ENCODE assay signal across 28 cellular contexts in genomic region chr3:31425401-31425800, GRCh38.
"Had no signal": no experiment of that assay in that cellular context is flagged by ENCODE, and none has a peak within 500 bp of the region (broad histone marks: within the 10 kb centered on the region; RNA-seq: fewer than 3 reads in every experiment).

No MANE protein-coding gene starts in this region.

- H3K9ac ChIP-seq: neural progenitor cell, parathyroid adenoma had no signal

- H3K4me3 ChIP-seq: neural progenitor cell, ovary, pancreas, prostate gland, psoas muscle, right atrium auricular region, right lobe of liver, sigmoid colon, skin epidermis, smooth muscle cell, spleen had no signal

- H3K27ac ChIP-seq: neural progenitor cell, neutrophil, ovary, pancreas, parathyroid adenoma, prostate gland, psoas muscle, right atrium auricular region, right lobe of liver, sigmoid colon, skin epidermis, spleen had no signal

- DNase-seq: naive thymus-derived CD8-positive, alpha-beta T cell; natural killer cell; nephron progenitor cell; nucleus accumbens; occipital lobe; ovary; pancreas; posterior cingulate gyrus; psoas muscle; retina; right cardiac atrium; right lobe of liver; sigmoid colon; small intestine; spleen; stimulated activated CD4-positive, alpha-beta T cell treated with anti-CD3 and anti-CD28 coated beads, Interleukin-12 subunit alpha, Interleukin-12 subunit beta, amount 100 ng/mL, for 4 hours; stimulated activated CD4-positive, alpha-beta T cell treated with anti-CD3 and anti-CD28 coated beads, Interleukin-15, amount 100 ng/mL, for 24 hours; stimulated activated CD4-positive, alpha-beta T cell treated with anti-CD3 and anti-CD28 coated beads, Interleukin-1b, Interleukin-23, amount 100 ng/mL, for 48 hours; stimulated activated CD4-positive, alpha-beta T cell treated with anti-CD3 and anti-CD28 coated beads, Interleukin-2, amount 100 ng/mL, for 24 hours had no signal

- H3K79me2 ChIP-seq: parathyroid adenoma had no signal

- H3K36me3 ChIP-seq: neural progenitor cell, neutrophil, ovary, pancreas, prostate gland, right atrium auricular region, right lobe of liver, sigmoid colon, spleen had no signal

- H3K27me3 ChIP-seq: neural progenitor cell, neutrophil, ovary, pancreas, right atrium auricular region, right lobe of liver, sigmoid colon, spleen had no signal

- H2AFZ ChIP-seq: neural progenitor cell, parathyroid adenoma had no signal

- H3K4me1 ChIP-seq: pancreas, parathyroid adenoma, prostate gland, psoas muscle, right atrium auricular region, right lobe of liver, sigmoid colon, spleen had no signal

- H3K4me2 ChIP-seq: neural progenitor cell, smooth muscle cell had no signal

- FAIRE-seq: pancreas had no signal

- H3K9me3 ChIP-seq: neutrophil, ovary, pancreas, prostate gland, psoas muscle, right atrium auricular region, right lobe of liver had no signal

- ATAC-seq: naive thymus-derived CD8-positive, alpha-beta T cell; natural killer cell; natural killer cell treated with Interleukin-12 subunit alpha and Interleukin-12 subunit beta and Interleukin-15 and Interleukin-18, amount 100 ng/mL, for 72 hours; pancreas; psoas muscle; right cardiac atrium; right lobe of liver; sciatic nerve had no signal
